ENCODE assay signal across 8 cellular contexts in genomic region chr22:36123673-36124630, GRCh38. TPM values are rescaled to one million over a fixed set of nuclear protein-coding genes. Genes with fewer than 3 reads are reported as not detected.
DNase-seq lines count a peak whose midpoint lies in the region; ATAC-seq, FAIRE-seq and TF ChIP-seq lines count a peak whose summit lies in the region.

No MANE protein-coding gene starts in this region.

- peak overlapping the region; percentile 82 to 87 for H3K27ac ChIP-seq in right atrium auricular region
- peak overlapping the region; percentile 66 for H3K27ac ChIP-seq in urinary bladder (ENCODE audit: low read depth)

- H3K36me3 ChIP-seq in right atrium auricular region: no peaks in the 10 kb centered on the region
- H3K36me3 ChIP-seq in urinary bladder (ENCODE audit: insufficient read depth): no peaks in the 10 kb centered on the region

- TF ChIP-seq CTCF in right atrium auricular region (IDR thresholded peaks at IDR 0.05): peak; percentile 93 to 97

- H3K27me3 ChIP-seq in right atrium auricular region: no peaks in the 10 kb centered on the region

- H3K4me1 ChIP-seq in right atrium auricular region (no peaks in the 10 kb centered on the region), urinary bladder (ENCODE audit: insufficient read depth) (no peaks in the 10 kb centered on the region)

- peak; percentile 89 for FAIRE-seq in G401.6 (lab: Jason Lieb, UNC)

- peak; percentile 92 for ATAC-seq in HG02759 (IDR thresholded peaks at IDR 0.05; ENCODE audit: unreplicated experiment)

- 26% methylated on average over 50 of the region's 50 CpGs for WGBS in urinary bladder

- peak overlapping the region in 1 of 2 donors; percentile 44 for H3K4me3 ChIP-seq in right atrium auricular region
- H3K4me3 ChIP-seq in urinary bladder (ENCODE audit: low read depth, low read length): no peak overlapping the region

- peak; percentile 77 for DNase-seq in NCI-H187 treated with DMSO at 0.1 percent for 48 hours (lab: John Stamatoyannopoulos, UW)
- peak; percentile 80 to 96 (median 85) for DNase-seq in T-helper 2 cell
- peak; percentile 45 to 92 (median 84) for DNase-seq in amygdala (lab: John Stamatoyannopoulos, UW)
- peak; percentile 97 for DNase-seq in right atrium auricular region (ENCODE audit: low spot score)
- DNase-seq in pulmonary artery endothelial cell (ENCODE audit: low read depth, low spot score): peak; percentile 87

- no peaks in the 10 kb centered on the region for H3K9me3 ChIP-seq in right atrium auricular region

RNA-seq across cellular contexts. Expression of gene APOL3, which starts 36.6 kb away (rescaled TPM):
- total RNA-seq in right atrium auricular region: 10 to 100 TPM; 13.8 to 29.5 TPM
- total RNA-seq in pulmonary artery endothelial cell: 52.0 and 59.1 TPM in 2 replicates
- 25.4 TPM for total RNA-seq in urinary bladder
- polyA plus RNA-seq in urinary bladder: 42.6 TPM
